ENCODE assay signal across 11 cellular contexts in the genomic region with DNA sequence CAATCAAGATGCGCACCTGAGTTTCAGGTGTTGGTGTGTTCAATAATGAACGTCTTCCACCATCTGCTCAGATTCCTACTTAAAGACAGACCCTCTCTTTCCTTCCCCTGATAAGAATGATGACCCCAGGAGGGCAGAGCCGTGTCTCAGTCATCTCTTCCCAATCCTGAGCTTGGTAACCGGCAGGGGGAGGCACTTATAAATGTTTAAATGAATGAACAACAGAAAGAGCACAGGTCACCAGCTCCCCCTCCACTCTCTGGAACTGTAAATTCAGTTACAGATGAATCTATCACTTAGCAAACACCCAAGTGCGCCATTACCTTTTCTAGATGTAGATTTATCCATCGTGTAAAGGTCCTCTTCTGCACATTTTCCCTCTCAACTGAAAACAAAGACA.
"Had no signal": no experiment of that assay in that cellular context is flagged by ENCODE, and none has a peak within 500 bp of the region (broad histone marks: within the 10 kb centered on the region; RNA-seq: fewer than 3 reads in every experiment).

No MANE protein-coding gene starts in this region.

- H3K79me2 ChIP-seq: parathyroid adenoma had no signal

- H3K9ac ChIP-seq: parathyroid adenoma had no signal

- H2AFZ ChIP-seq: parathyroid adenoma had no signal

- DNase-seq: activated CD4-positive, alpha-beta T cell treated with anti-CD3 and anti-CD28 coated beads for 48 hours; anterior cingulate cortex; immature natural killer cell; naive thymus-derived CD8-positive, alpha-beta T cell had no signal

- H3K36me3 ChIP-seq: breast epithelium, neutrophil had no signal

- H3K27me3 ChIP-seq: breast epithelium, neutrophil had no signal

- H3K27ac ChIP-seq: breast epithelium, epithelial cell of prostate, neutrophil, parathyroid adenoma had no signal

- H3K9me3 ChIP-seq: breast epithelium, neutrophil had no signal

- ATAC-seq: naive thymus-derived CD8-positive, alpha-beta T cell; WTC11 had no signal

- H3K4me3 ChIP-seq: breast epithelium had no signal

- FAIRE-seq: frontal cortex, TTC549 had no signal
